10 cellular contexts compared by ENCODE assay signal in the genomic region with DNA sequence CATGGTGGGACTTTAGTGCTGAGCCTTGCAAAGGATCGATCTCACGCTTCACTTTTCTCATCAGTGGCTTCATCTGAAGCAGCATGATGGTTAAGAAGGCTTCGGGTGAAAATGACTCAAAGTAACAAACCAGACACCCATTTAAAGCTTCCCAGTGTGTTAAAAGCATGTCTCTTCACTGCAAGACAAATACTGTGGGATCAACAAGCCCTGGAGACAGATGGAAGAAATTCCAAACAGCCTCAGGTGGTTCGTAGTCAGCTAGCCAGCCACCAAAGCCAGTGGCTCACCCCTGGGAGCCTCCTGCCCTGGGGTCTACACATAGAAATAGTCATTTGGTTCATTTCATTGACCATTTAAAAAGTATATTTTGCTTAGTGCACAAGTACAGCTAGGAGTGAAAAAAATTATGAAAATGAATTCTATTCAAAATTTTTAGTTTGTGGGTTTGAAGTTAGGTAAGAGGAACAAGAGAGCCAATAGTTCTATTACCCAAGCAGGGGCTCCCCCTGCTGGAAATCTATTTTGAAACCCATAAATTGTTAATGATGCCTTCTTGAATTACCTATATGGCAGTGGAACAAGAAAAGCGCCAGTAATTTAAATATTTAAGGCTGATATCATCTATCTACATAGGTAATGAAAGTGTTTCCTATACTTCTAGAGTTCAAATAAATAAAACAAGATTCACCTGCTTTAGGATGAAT. TPM values are rescaled to one million over a fixed set of nuclear protein-coding genes. Genes with fewer than 3 reads are reported as not detected.
DNase-seq lines count a peak whose midpoint lies in the region; ATAC-seq and TF ChIP-seq lines count a peak whose summit lies in the region.
"Had no signal": no experiment of that assay in that cellular context is flagged by ENCODE, and none has a peak within 500 bp of the region (broad histone marks: within the 10 kb centered on the region; RNA-seq: fewer than 3 reads in every experiment).

No MANE protein-coding gene starts in this region.

- WGBS in liver: 77% methylated on average over 5 of the region's 5 CpGs

- TF ChIP-seq CTCF in DOHH2 (IDR thresholded peaks at IDR 0.05; ENCODE audit: low read depth, low read length, poor library complexity, severe bottlenecking) (peak; percentile 45), astrocyte of the cerebellum (IDR thresholded peaks at IDR 0.05; ENCODE audit: low read depth, low read length, missing control alignments) (peak; percentile 26), liver (IDR thresholded peaks at IDR 0.05; ENCODE audit: low read depth, low read length, missing input control) (no peak)

- no peaks in the 10 kb centered on the region for H3K4me1 ChIP-seq in DOHH2 (ENCODE audit: control insufficient read depth, low read length)
- no peaks in the 10 kb centered on the region for H3K4me1 ChIP-seq in Karpas-422 (ENCODE audit: low read length)
- H3K4me1 ChIP-seq in liver (ENCODE audit: control insufficient read depth in 4 of 4, insufficient read depth in 4 of 4, low read length in 3 of 4): no peaks in the 10 kb centered on the region

- H3K9me3 ChIP-seq in DOHH2 (ENCODE audit: control insufficient read depth, insufficient read depth, low read length) (no peaks in the 10 kb centered on the region), Karpas-422 (ENCODE audit: low read length) (no peaks in the 10 kb centered on the region), liver (ENCODE audit: control insufficient read depth in 4 of 4, low read length in 3 of 4) (no peaks in the 10 kb centered on the region)

- H3K4me1 Mint-ChIP-seq in stimulated activated naive CD8-positive, alpha-beta T cell treated with anti-CD3 and anti-CD28 coated beads, Interleukin-15, amount 100 ng/mL, for 72 hours: no peaks in the 10 kb centered on the region
- H3K4me1 Mint-ChIP-seq: central memory CD8-positive, alpha-beta T cell had no signal

- DNase-seq in Karpas-422 (peak; percentile 69), astrocyte of the cerebellum (ENCODE audit: low read depth) (no peak), kidney glomerular epithelial cell (lab: John Stamatoyannopoulos, UW) (no peak), mesenteric fat pad (ENCODE audit: low spot score) (no peak), NCI-H510A treated with DMSO at 0.1 percent for 48 hours (lab: John Stamatoyannopoulos, UW) (no peak)
- no peak for DNase-seq in stimulated activated naive CD8-positive, alpha-beta T cell treated with anti-CD3 and anti-CD28 coated beads, Interleukin-15, amount 100 ng/mL, for 72 hours

- no peaks in the 10 kb centered on the region for H3F3A ChIP-seq in DOHH2 (ENCODE audit: control insufficient read depth, insufficient read depth)

- H3K9ac ChIP-seq in Karpas-422 (ENCODE audit: low read length): no peak overlapping the region
- no peak overlapping the region for H3K9ac ChIP-seq in liver (ENCODE audit: low read depth in 1 of 2, low read length in 2 of 2)

- H4K20me1 ChIP-seq in DOHH2 (ENCODE audit: control insufficient read depth, insufficient read depth, low read depth, low read length) (no peaks in the 10 kb centered on the region), Karpas-422 (ENCODE audit: insufficient read depth, low read depth, low read length) (no peaks in the 10 kb centered on the region)

- peak; percentile 25 to 57 for TF ChIP-seq RAD21 in liver (IDR thresholded peaks at IDR 0.05)

- H3K4me3 Mint-ChIP-seq in stimulated activated naive CD8-positive, alpha-beta T cell treated with anti-CD3 and anti-CD28 coated beads, Interleukin-15, amount 100 ng/mL, for 72 hours: no peak overlapping the region
- H3K4me3 Mint-ChIP-seq: central memory CD8-positive, alpha-beta T cell had no signal

- no peaks in the 10 kb centered on the region for H3K79me2 ChIP-seq in DOHH2 (ENCODE audit: control insufficient read depth, low read length)
- no peaks in the 10 kb centered on the region for H3K79me2 ChIP-seq in Karpas-422 (ENCODE audit: low read length)

- H3K9me3 Mint-ChIP-seq in stimulated activated naive CD8-positive, alpha-beta T cell treated with anti-CD3 and anti-CD28 coated beads, Interleukin-15, amount 100 ng/mL, for 72 hours: no peaks in the 10 kb centered on the region
- H3K9me3 Mint-ChIP-seq: central memory CD8-positive, alpha-beta T cell had no signal

- no peak for ATAC-seq in stimulated activated naive CD8-positive, alpha-beta T cell treated with anti-CD3 and anti-CD28 coated beads, Interleukin-15, amount 100 ng/mL, for 72 hours

- H3K27ac Mint-ChIP-seq in stimulated activated naive CD8-positive, alpha-beta T cell treated with anti-CD3 and anti-CD28 coated beads, Interleukin-15, amount 100 ng/mL, for 72 hours: no peak overlapping the region

- in situ Hi-C loops in astrocyte of the cerebellum (cut with HindIII; ENCODE audit: low sequenced_read_pairs): no loop called here

- H3K9me2 ChIP-seq in DOHH2 (replicated peaks; ENCODE audit: control insufficient read depth, low read length) (no peaks in the 10 kb centered on the region), Karpas-422 (replicated peaks; ENCODE audit: insufficient read depth, low read length) (no peaks in the 10 kb centered on the region)

- no peak overlapping the region for H3K27ac ChIP-seq in DOHH2 (ENCODE audit: low read depth, low read length)
- no peak overlapping the region for H3K27ac ChIP-seq in Karpas-422 (ENCODE audit: low read length)
- no peak overlapping the region for H3K27ac ChIP-seq in liver (ENCODE audit: low read depth in 1 of 2, low read length in 2 of 2)

- H3K36me3 ChIP-seq in DOHH2 (ENCODE audit: control insufficient read depth, low read length) (no peaks in the 10 kb centered on the region), Karpas-422 (ENCODE audit: insufficient read depth, low read length) (no peaks in the 10 kb centered on the region), liver (ENCODE audit: control insufficient read depth in 4 of 4, insufficient read depth in 3 of 4, low read depth in 1 of 4, low read length in 3 of 4) (no peaks in the 10 kb centered on the region)

- H3K27me3 Mint-ChIP-seq in stimulated activated naive CD8-positive, alpha-beta T cell treated with anti-CD3 and anti-CD28 coated beads, Interleukin-15, amount 100 ng/mL, for 72 hours: peaks cover 23% of the 10 kb centered on the region

- H3K4me3 ChIP-seq in DOHH2 (ENCODE audit: low read length) (no peak overlapping the region), Karpas-422 (ENCODE audit: low read length) (no peak overlapping the region), astrocyte of the cerebellum (ENCODE audit: low read depth, low read length) (no peak overlapping the region), liver (ENCODE audit: low read depth in 1 of 3, low read length in 3 of 3) (no peak overlapping the region)

- no peak overlapping the region for H2AFZ ChIP-seq in Karpas-422 (ENCODE audit: low read length)

- no peak overlapping the region for H3K4me2 ChIP-seq in DOHH2 (ENCODE audit: low read length)
- no peak overlapping the region for H3K4me2 ChIP-seq in Karpas-422 (ENCODE audit: low read depth, low read length, poor library complexity, severe bottlenecking)

- no peaks in the 10 kb centered on the region for H3K27me3 ChIP-seq in DOHH2 (ENCODE audit: control insufficient read depth, low read length)
- no peaks in the 10 kb centered on the region for H3K27me3 ChIP-seq in Karpas-422 (ENCODE audit: low read length)
- H3K27me3 ChIP-seq in liver (ENCODE audit: control insufficient read depth in 4 of 4, insufficient read depth in 4 of 4, low read length in 3 of 4): no peaks in the 10 kb centered on the region

TF ChIP-seq in liver, 16 proteins besides CTCF, POLR2A, EP300 and RAD21:
- no peak for TF ChIP-seq RXRA (IDR thresholded peaks at IDR 0.05)

RNA-seq across cellular contexts. Expression of a gene that starts 51.6 kb away (rescaled TPM):
- total RNA-seq in Karpas-422 (2014; rRNA removed; shearing (Covaris generic); ENCODE audit: low replicate concordance): not detected in 2 replicates
- total RNA-seq in liver (1 to 10 TPM; 3.2 to 6.2 TPM), mesenteric fat pad (250 TPM)
- polyA plus RNA-seq in liver: 1 to 10 TPM; 5.2 to 9.1 TPM
- polyA plus RNA-seq: neural cell had no signal

Comparison
In these comparisons a context has a peak if more than half of its experiments do, and no peak if none do; other contexts are left out.
1. RNA of a gene that starts 51.6 kb away (total RNA-seq): 250 TPM in mesenteric fat pad (single experiment); 3.2 to 6.2 TPM in liver and not detected in Karpas-422; every median in the first group is over 10 times any median in the second.